ENCODE assay signal across 16 cellular contexts in the genomic region with DNA sequence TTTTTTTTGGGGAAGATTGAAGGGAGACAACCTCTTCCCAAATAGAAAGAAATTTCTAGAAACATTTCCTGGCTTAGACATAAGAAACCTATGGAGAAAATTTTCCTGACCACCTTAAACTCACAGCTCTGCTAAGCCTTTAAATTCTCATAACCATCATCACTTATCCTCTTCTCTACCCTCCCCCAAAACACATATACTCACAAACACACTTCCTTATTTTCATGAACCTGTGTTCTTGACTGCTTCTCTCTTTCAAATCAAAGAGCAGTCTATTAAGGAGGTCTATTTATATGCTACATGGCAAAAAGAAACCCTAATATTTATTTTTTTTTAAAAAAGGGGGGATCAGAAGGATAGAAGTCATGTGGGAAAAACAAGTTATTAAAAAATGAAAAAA.
"Had no signal": no experiment of that assay in that cellular context is flagged by ENCODE, and none has a peak within 500 bp of the region (broad histone marks: within the 10 kb centered on the region; RNA-seq: fewer than 3 reads in every experiment).

No MANE protein-coding gene starts in this region.

- H3K27ac Mint-ChIP-seq: activated CD4-positive, alpha-beta T cell treated with anti-CD3 and anti-CD28 coated beads for 36 hours; activated CD8-positive, alpha-beta T cell treated with anti-CD3 and anti-CD28 coated beads for 36 hours had no signal

- H3K27me3 Mint-ChIP-seq: activated CD8-positive, alpha-beta T cell treated with anti-CD3 and anti-CD28 coated beads for 36 hours had no signal

- H3K4me3 Mint-ChIP-seq: activated CD4-positive, alpha-beta T cell treated with anti-CD3 and anti-CD28 coated beads for 36 hours; activated CD8-positive, alpha-beta T cell treated with anti-CD3 and anti-CD28 coated beads for 36 hours; activated T-cell treated with anti-CD3 and anti-CD28 coated beads, Interleukin-2, amount 50 U/mL, for 4 hours had no signal

- DNase-seq: activated CD4-positive, alpha-beta T cell treated with anti-CD3 and anti-CD28 coated beads for 36 hours; activated CD8-positive, alpha-beta T cell treated with anti-CD3 and anti-CD28 coated beads for 36 hours; activated effector memory CD4-positive, alpha-beta T cell treated with Interleukin-2 at 50 U/mL for 16 hours; activated naive CD4-positive, alpha-beta T cell treated with anti-CD3 and anti-CD28 coated beads, Interleukin-2, amount 50 U/mL, for 16 hours; activated T-cell treated with anti-CD3 and anti-CD28 coated beads, Interleukin-2, amount 50 U/mL, for 4 hours; amniotic stem cell; body of pancreas; caudate nucleus; pancreas; spleen; stomach; T-helper 9 cell; testis; upper lobe of right lung; WERI-Rb-1 had no signal

- H3K4me1 Mint-ChIP-seq: activated CD4-positive, alpha-beta T cell treated with anti-CD3 and anti-CD28 coated beads for 36 hours had no signal

- ATAC-seq: activated CD4-positive, alpha-beta T cell treated with anti-CD3 and anti-CD28 coated beads for 36 hours; activated CD8-positive, alpha-beta T cell treated with anti-CD3 and anti-CD28 coated beads for 36 hours; activated T-cell treated with anti-CD3 and anti-CD28 coated beads, Interleukin-2, amount 50 U/mL, for 4 hours; body of pancreas; pancreas; sciatic nerve; upper lobe of right lung had no signal

- H3K9me3 Mint-ChIP-seq: activated CD8-positive, alpha-beta T cell treated with anti-CD3 and anti-CD28 coated beads for 36 hours; activated T-cell treated with anti-CD3 and anti-CD28 coated beads, Interleukin-2, amount 50 U/mL, for 4 hours had no signal
